Comparison of ENCODE assay signal across 15 cellular contexts in the genomic region with DNA sequence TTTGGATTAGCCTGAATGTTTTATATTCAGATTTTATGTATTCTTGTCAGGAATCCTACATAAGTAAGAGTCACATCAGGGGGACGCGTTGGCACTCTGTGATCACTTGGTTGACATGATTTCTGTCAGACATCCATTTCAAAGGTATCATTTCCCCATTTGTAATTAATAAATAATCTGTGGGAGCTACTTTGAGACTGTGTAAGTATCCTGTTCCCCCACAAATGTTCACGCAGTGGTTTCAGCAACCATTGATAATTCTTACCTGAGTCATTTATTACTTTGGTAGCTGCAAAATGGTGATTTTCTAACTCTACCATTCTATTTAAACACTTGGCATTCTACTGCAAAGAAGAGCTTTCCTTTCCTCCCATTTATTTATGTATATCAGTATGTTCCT.
"Had no signal": no experiment of that assay in that cellular context is flagged by ENCODE, and none has a peak within 500 bp of the region (broad histone marks: within the 10 kb centered on the region; RNA-seq: fewer than 3 reads in every experiment).

No MANE protein-coding gene starts in this region.

- DNase-seq: activated CD4-positive, alpha-beta memory T cell treated with anti-CD3 and anti-CD28 coated beads, Interleukin-2, amount 10 ng/mL, durations not matched to agents 7 days and 5 days; activated naive CD4-positive, alpha-beta T cell treated with anti-CD3 and anti-CD28 coated beads, Interleukin-2, amount 10 ng/mL, durations not matched to agents 7 days and 5 days; activated T-cell treated with anti-CD3 and anti-CD28 coated beads, Interleukin-2, amount 50 U/mL, for 24 hours; dermis blood vessel endothelial cell; foreskin melanocyte; left ventricle myocardium inferior; naive B cell; pancreas; stimulated activated CD4-positive, alpha-beta T cell treated with anti-CD3 and anti-CD28 coated beads, Interleukin-4, amount 100 ng/mL, for 24 hours; stimulated activated naive CD4-positive, alpha-beta T cell; tibial artery; uterus; WERI-Rb-1 had no signal

- H3K36me3 ChIP-seq: left ventricle myocardium inferior, neural progenitor cell, pancreas, tibial artery, uterus had no signal

- H3K9me3 ChIP-seq: left ventricle myocardium inferior, pancreas, tibial artery, uterus had no signal

- H3K4me1 ChIP-seq: left ventricle myocardium inferior, neural progenitor cell, pancreas, tibial artery, uterus had no signal

- H3K27ac ChIP-seq: epithelial cell of prostate, left ventricle myocardium inferior, neural progenitor cell, pancreas, tibial artery, uterus, WERI-Rb-1 had no signal

- ATAC-seq: pancreas had no signal

- H3K27me3 ChIP-seq: neural progenitor cell, pancreas, uterus had no signal

- H3K4me3 ChIP-seq: left ventricle myocardium inferior, neural progenitor cell, pancreas, tibial artery, uterus had no signal
